8 cellular contexts compared by ENCODE assay signal in the genomic region with DNA sequence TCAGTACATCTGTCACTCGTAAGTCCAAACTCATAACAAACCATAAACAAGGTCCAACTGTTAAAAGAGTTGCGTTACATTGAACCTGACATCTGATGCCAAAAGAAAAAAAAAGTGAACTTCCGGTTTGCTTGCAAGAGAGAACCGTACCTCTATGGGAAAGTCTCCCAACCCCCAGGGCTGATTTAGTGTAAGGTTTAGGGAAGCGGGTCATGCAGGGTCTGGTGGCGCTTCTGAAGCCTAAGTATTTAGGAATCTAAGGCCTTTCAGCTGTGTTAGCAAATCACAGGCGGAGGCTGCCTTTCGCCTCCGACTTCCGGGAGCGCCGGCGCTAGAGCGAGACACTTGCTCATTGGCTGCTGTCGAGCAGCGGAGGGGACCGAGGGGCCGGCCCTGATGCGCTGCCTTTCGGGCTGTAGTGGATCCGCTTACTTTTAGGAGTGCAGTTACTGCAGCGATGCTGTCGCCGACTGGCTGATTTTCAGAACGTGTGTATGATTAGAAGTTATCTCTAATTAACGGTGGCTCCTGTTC. TPM values are rescaled to one million over a fixed set of nuclear protein-coding genes. Genes with fewer than 3 reads are reported as not detected.
A peak's percentile ranks its signal among the peaks of the same experiment; 100 is the strongest.
DNase-seq lines count a peak whose midpoint lies in the region; ATAC-seq and TF ChIP-seq lines count a peak whose summit lies in the region.

No MANE protein-coding gene starts in this region.

- H3K27me3 Mint-ChIP-seq in neural crest cell (ENCODE audit: low read depth), result peaks cover 3% of the 10 kb centered on the region
- H3K27me3 Mint-ChIP-seq in stimulated activated naive CD8-positive, alpha-beta T cell treated with anti-CD3 and anti-CD28 coated beads, Interleukin-15, amount 100 ng/mL, for 72 hours, result no peaks in the 10 kb centered on the region

- DNase-seq in G401 (ENCODE audit: low spot score) (peak; percentile 91), HAP-1 (ENCODE audit: low spot score in 2 of 2) (peak; percentile 91), MG63 (peak; percentile 95), SIG-M5 (lab: John Stamatoyannopoulos, UW) (peak; percentile 61), activated gamma-delta T cell treated with Interleukin-2 at 50 U/mL for 16 hours (peak; percentile 79), foreskin fibroblast (peak; percentile 84 to 94), neural crest cell (ENCODE audit: low read depth, low spot score) (peak; percentile 70)
- peak; percentile 79 to 87 for DNase-seq in stimulated activated naive CD8-positive, alpha-beta T cell treated with anti-CD3 and anti-CD28 coated beads, Interleukin-15, amount 100 ng/mL, for 72 hours

- H3K27me3 ChIP-seq in HAP-1 (ENCODE audit: low read depth) (peaks cover 9% of the 10 kb centered on the region; the same call in 1 of the 2 replicates), MG63 (no peaks in the 10 kb centered on the region)

- H3K4me3 Mint-ChIP-seq in neural crest cell, result peak overlapping the region; percentile 89
- H3K4me3 Mint-ChIP-seq in stimulated activated naive CD8-positive, alpha-beta T cell treated with anti-CD3 and anti-CD28 coated beads, Interleukin-15, amount 100 ng/mL, for 72 hours, result peak overlapping the region; percentile 88 to 92

- no peaks in the 10 kb centered on the region for H3K36me3 ChIP-seq in HAP-1 (replicated peaks)
- no peaks in the 10 kb centered on the region for H3K36me3 ChIP-seq in MG63

- peak; percentile 100 for ATAC-seq in stimulated activated naive CD8-positive, alpha-beta T cell treated with anti-CD3 and anti-CD28 coated beads, Interleukin-15, amount 100 ng/mL, for 72 hours

- H3K9me3 Mint-ChIP-seq in neural crest cell, result peaks cover 5% of the 10 kb centered on the region
- peaks cover 6% of the 10 kb centered on the region in 2 donors for H3K9me3 Mint-ChIP-seq in stimulated activated naive CD8-positive, alpha-beta T cell treated with anti-CD3 and anti-CD28 coated beads, Interleukin-15, amount 100 ng/mL, for 72 hours

- peak overlapping the region; percentile 94 for H3K27ac Mint-ChIP-seq in neural crest cell (ENCODE audit: unreplicated experiment)
- peak overlapping the region; percentile 98 for H3K27ac Mint-ChIP-seq in stimulated activated naive CD8-positive, alpha-beta T cell treated with anti-CD3 and anti-CD28 coated beads, Interleukin-15, amount 100 ng/mL, for 72 hours

- peaks cover 18% of the 10 kb centered on the region for H3K4me1 Mint-ChIP-seq in neural crest cell
- H3K4me1 Mint-ChIP-seq in stimulated activated naive CD8-positive, alpha-beta T cell treated with anti-CD3 and anti-CD28 coated beads, Interleukin-15, amount 100 ng/mL, for 72 hours, result peaks cover 22% of the 10 kb centered on the region

- no peaks in the 10 kb centered on the region for H3K9me3 ChIP-seq in HAP-1
- peaks cover 7% of the 10 kb centered on the region for H3K9me3 ChIP-seq in MG63

- TF ChIP-seq CTCF in foreskin fibroblast (IDR thresholded peaks at IDR 0.05; ENCODE audit: low read depth, low read length) (no peak), neural crest cell (conservative IDR thresholded peaks at IDR 0.05) (no peak)

- H3K4me3 ChIP-seq in HAP-1 (peak overlapping the region; percentile 23), MG63 (peak overlapping the region; percentile 39), foreskin fibroblast (ENCODE audit: low read depth in 1 of 2, low read length in 2 of 2) (peak overlapping the region; percentile 54 to 59)

- H3K4me1 ChIP-seq in HAP-1, result peaks cover 8% of the 10 kb centered on the region

- no peaks in the 10 kb centered on the region for H3K36me3 Mint-ChIP-seq in neural crest cell (ENCODE audit: low read depth)

- in situ Hi-C loops in G401 (cut with HindIII; ENCODE audit: low sequenced_read_pairs) (no loop called here), HAP-1 (cut with MboI; ENCODE audit: low sequenced_read_pairs) (no loop called here)

RNA-seq across cellular contexts. Expression of a gene that starts 12.0 kb away (rescaled TPM):
- total RNA-seq in G401 (2014; rRNA removed; shearing (Covaris generic)), result 196 and 216 TPM in 2 replicates
- total RNA-seq in MG63 (2014; rRNA removed; shearing (Covaris generic); ENCODE audit: low replicate concordance), result 57.4 and 67.5 TPM in 2 replicates
- total RNA-seq in neural crest cell, result 74.2 and 76.8 TPM in 2 replicates

RNA-seq across cellular contexts. Expression of a gene that starts 55.9 kb away (rescaled TPM):
- total RNA-seq in G401 (2014; rRNA removed; shearing (Covaris generic)), result 61.5 and 65.6 TPM in 2 replicates
- 93.3 and 167 TPM in 2 replicates for total RNA-seq in MG63 (2014; rRNA removed; shearing (Covaris generic); ENCODE audit: low replicate concordance)
- 36.9 and 41.4 TPM in 2 replicates for total RNA-seq in neural crest cell

Comparison
In these comparisons a context has a peak if more than half of its experiments do, and no peak if none do; other contexts are left out.
1. Peak in every context shown above with its lines: DNase-seq, ATAC-seq and H3K4me3 ChIP-seq.